In the genomic region with DNA sequence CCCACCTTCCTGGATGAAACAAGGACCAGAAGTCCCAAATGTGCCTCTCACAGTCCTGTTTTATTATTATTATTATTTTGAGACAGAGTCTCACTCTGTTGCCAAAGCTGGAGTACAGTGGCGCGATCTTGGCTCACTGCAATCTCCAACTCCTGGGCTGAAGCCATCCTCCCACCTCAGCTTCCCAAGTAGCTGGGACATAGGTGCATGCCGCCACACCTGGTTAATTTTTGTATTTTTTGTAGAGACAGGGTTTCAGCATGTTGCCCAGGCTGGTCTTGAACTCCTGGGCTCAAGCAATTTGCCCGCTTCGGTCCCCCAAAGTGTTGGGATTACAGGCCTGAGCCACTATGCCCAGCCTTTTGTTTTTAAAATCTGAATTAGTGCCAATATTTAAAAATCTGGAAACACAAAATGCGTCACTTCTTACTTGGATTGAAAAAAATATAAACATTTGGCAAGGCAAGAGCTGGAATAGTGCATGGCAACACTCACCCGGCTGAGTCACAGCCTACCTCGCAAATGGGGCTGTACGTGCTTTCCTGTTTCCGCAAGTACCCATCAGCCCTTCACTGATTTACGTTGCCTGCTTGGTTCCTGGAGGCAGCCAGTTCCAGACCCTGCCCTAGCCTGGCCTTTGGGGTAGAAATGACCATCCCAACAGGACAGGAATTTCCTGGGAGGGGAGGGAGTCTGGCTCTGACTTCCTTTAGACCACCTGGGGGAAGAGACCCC, we compare ENCODE assay signal across 11 cellular contexts. TPM values are rescaled to one million over a fixed set of nuclear protein-coding genes. Genes with fewer than 3 reads are reported as not detected.
DNase-seq lines count a peak whose midpoint lies in the region; ATAC-seq, FAIRE-seq and TF ChIP-seq lines count a peak whose summit lies in the region.
"Had no signal": no experiment of that assay in that cellular context is flagged by ENCODE, and none has a peak within 500 bp of the region (broad histone marks: within the 10 kb centered on the region; RNA-seq: fewer than 3 reads in every experiment).

No MANE protein-coding gene starts in this region.

- TF ChIP-seq CTCF in astrocyte of the spinal cord (IDR thresholded peaks at IDR 0.05; ENCODE audit: low read depth, low read length) = no peak
- no peak for TF ChIP-seq CTCF in stomach (IDR thresholded peaks at IDR 0.05)
- no peak for TF ChIP-seq CTCF in GM10266 (IDR thresholded peaks at IDR 0.05; ENCODE audit: control insufficient read depth, insufficient read depth, low read depth, missing control alignments)

- no peaks in the 10 kb centered on the region for H3K9me3 ChIP-seq in stomach

- peak overlapping the region; percentile 47 to 99 (median 98) for H3K27ac ChIP-seq in stomach

- H3K36me3 ChIP-seq in stomach = peaks cover 0 to 16% (median 4%) of the 10 kb centered on the region in 4 donors

- DNase-seq in H54 (ENCODE audit: insufficient read length, low spot score) (peak; percentile 86), astrocyte of the spinal cord (ENCODE audit: low read depth, low spot score) (peak; percentile 94), hepatic stellate cell (ENCODE audit: low spot score) (peak; percentile 93), stomach (no peak), GM10266 (ENCODE audit: extremely low spot score) (no peak)
- no peak for DNase-seq in activated CD4-positive, alpha-beta T cell treated with anti-CD3 and anti-CD28 coated beads for 48 hours
- DNase-seq: midbrain; NK-92 treated with Interleukin-12 subunit alpha and Interleukin-12 subunit beta, amount 100 ng/mL, for 24 hours; stimulated activated naive CD4-positive, alpha-beta T cell treated with Interleukin-2 at 50 U/mL for 16 hours had no signal

- no peak for TF ChIP-seq EP300 in stomach (IDR thresholded peaks at IDR 0.05)

- H3K4me3 ChIP-seq in astrocyte of the spinal cord (ENCODE audit: low read depth, low read length) (no peak overlapping the region), stomach (no peak overlapping the region)

- H3K27me3 ChIP-seq in stomach = no peaks in the 10 kb centered on the region

- in situ Hi-C loops in astrocyte of the spinal cord (cut with HindIII; ENCODE audit: low sequenced_read_pairs) = no loop called here

- ATAC-seq in HG03521 (IDR thresholded peaks at IDR 0.05; ENCODE audit: unreplicated experiment) = no peak
- ATAC-seq in GM18511 (IDR thresholded peaks at IDR 0.05; ENCODE audit: unreplicated experiment) = no peak

- 63 to 78% (median 75%) methylated on average over 11 of the region's 11 CpGs for WGBS in stomach, 5 donors

- intact Hi-C loops in stomach (cut with DNase I; ENCODE audit: low total_unique reads) = no loop called here

- no peak for FAIRE-seq in H54 (lab: Jason Lieb, UNC)

- TF ChIP-seq POLR2A in H54 (IDR thresholded peaks at IDR 0.05; ENCODE audit: low read depth, low read length) (no peak), stomach (IDR thresholded peaks at IDR 0.05) (no peak)

- H3K4me1 ChIP-seq in stomach = peaks cover 26 to 52% (median 34%) of the 10 kb centered on the region in 4 donors

RNA-seq across cellular contexts. Expression of gene SDCBP2, which starts 6.3 kb away (rescaled TPM):
- total RNA-seq in stomach = 10 to 100 TPM; 33.3 to 90.9 (median 68.3) TPM
- 100 to 1,000 TPM in 1 of 3 donors, 10 to 100 TPM in 2; 38.4 to 297 (median 52.8) TPM for polyA plus RNA-seq in stomach

RNA-seq across cellular contexts. Expression of gene SNPH, which starts 56.6 kb away (rescaled TPM):
- 10 to 100 TPM in 1 of 5 donors, 1 to 10 TPM in 4; 1.8 to 15.6 (median 8.0) TPM for total RNA-seq in stomach
- 1 to 10 TPM; 1.8 to 4.2 (median 3.6) TPM for polyA plus RNA-seq in stomach

Comparison
In these comparisons a context has a peak if more than half of its experiments do, and no peak if none do; other contexts are left out.
1. DNase-seq: peak in H54 (single experiment), astrocyte of the spinal cord (single experiment) and hepatic stellate cell (single experiment); none in stomach (single experiment), GM10266 (single experiment) and activated CD4-positive, alpha-beta T cell treated with anti-CD3 and anti-CD28 coated beads for 48 hours (single experiment).